ENCODE assay signal across 8 cellular contexts in genomic region chr17:6752068-6752909, GRCh38. TPM values are rescaled to one million over a fixed set of nuclear protein-coding genes. Genes with fewer than 3 reads are reported as not detected.
DNase-seq lines count a peak whose midpoint lies in the region; ATAC-seq and TF ChIP-seq lines count a peak whose summit lies in the region.

No MANE protein-coding gene starts in this region.

- no peak for ATAC-seq in activated naive CD8-positive, alpha-beta T cell treated with anti-CD3 and anti-CD28 coated beads, Interleukin-2, amount 50 U/mL, for 24 hours
- peak; percentile 68 for ATAC-seq in sciatic nerve
- no peak for ATAC-seq in GM18502 (IDR thresholded peaks at IDR 0.05; ENCODE audit: poor library complexity, unreplicated experiment)

- no peaks in the 10 kb centered on the region for H3K27me3 Mint-ChIP-seq in activated naive CD4-positive, alpha-beta T cell treated with anti-CD3 and anti-CD28 coated beads for 36 hours (ENCODE audit: low read depth)
- no peaks in the 10 kb centered on the region for H3K27me3 Mint-ChIP-seq in activated naive CD8-positive, alpha-beta T cell treated with anti-CD3 and anti-CD28 coated beads, Interleukin-2, amount 50 U/mL, for 24 hours

- peaks cover 6% of the 10 kb centered on the region for H3K36me3 Mint-ChIP-seq in activated naive CD4-positive, alpha-beta T cell treated with anti-CD3 and anti-CD28 coated beads for 36 hours (ENCODE audit: low read depth)
- H3K36me3 Mint-ChIP-seq in activated naive CD8-positive, alpha-beta T cell treated with anti-CD3 and anti-CD28 coated beads, Interleukin-2, amount 50 U/mL, for 24 hours (ENCODE audit: low read depth): peaks cover 1% of the 10 kb centered on the region

- H3K9me3 Mint-ChIP-seq in activated naive CD4-positive, alpha-beta T cell treated with anti-CD3 and anti-CD28 coated beads for 36 hours: no peaks in the 10 kb centered on the region
- no peaks in the 10 kb centered on the region for H3K9me3 Mint-ChIP-seq in activated naive CD8-positive, alpha-beta T cell treated with anti-CD3 and anti-CD28 coated beads, Interleukin-2, amount 50 U/mL, for 24 hours

- H3K36me3 ChIP-seq in right atrium auricular region: no peaks in the 10 kb centered on the region

- H3K9me3 ChIP-seq in right atrium auricular region: no peaks in the 10 kb centered on the region

- H3K4me1 Mint-ChIP-seq in activated naive CD4-positive, alpha-beta T cell treated with anti-CD3 and anti-CD28 coated beads for 36 hours (ENCODE audit: low read depth): peaks cover 43% of the 10 kb centered on the region
- peaks cover 37% of the 10 kb centered on the region for H3K4me1 Mint-ChIP-seq in activated naive CD8-positive, alpha-beta T cell treated with anti-CD3 and anti-CD28 coated beads, Interleukin-2, amount 50 U/mL, for 24 hours

- H3K27me3 ChIP-seq in right atrium auricular region: no peaks in the 10 kb centered on the region

- DNase-seq in activated naive CD4-positive, alpha-beta T cell treated with anti-CD3 and anti-CD28 coated beads for 36 hours: no peak
- no peak for DNase-seq in activated naive CD4-positive, alpha-beta T cell treated with Interleukin-2 at 50 U/mL for 16 hours
- DNase-seq in activated naive CD8-positive, alpha-beta T cell treated with anti-CD3 and anti-CD28 coated beads, Interleukin-2, amount 50 U/mL, for 24 hours: no peak
- DNase-seq in right atrium auricular region (ENCODE audit: low spot score): peak; percentile 86
- DNase-seq in sciatic nerve (ENCODE audit: low spot score): no peak
- DNase-seq in NCI-H2081 treated with DMSO at 0.1 percent for 48 hours (lab: John Stamatoyannopoulos, UW): no peak
- DNase-seq in activated effector memory CD4-positive, alpha-beta T cell treated with anti-CD3 and anti-CD28 coated beads, Interleukin-2, amount 50 U/mL, for 16 hours: no peak

- TF ChIP-seq CTCF in right atrium auricular region (IDR thresholded peaks at IDR 0.05): no peak

- H3K4me1 ChIP-seq in right atrium auricular region: peaks cover 0 to 39% of the 10 kb centered on the region in 2 donors

- peak overlapping the region; percentile 65 for H3K27ac Mint-ChIP-seq in activated naive CD4-positive, alpha-beta T cell treated with anti-CD3 and anti-CD28 coated beads for 36 hours
- peak overlapping the region; percentile 74 for H3K27ac Mint-ChIP-seq in activated naive CD8-positive, alpha-beta T cell treated with anti-CD3 and anti-CD28 coated beads, Interleukin-2, amount 50 U/mL, for 24 hours

- no peak overlapping the region for H3K4me3 Mint-ChIP-seq in activated naive CD4-positive, alpha-beta T cell treated with anti-CD3 and anti-CD28 coated beads for 36 hours
- H3K4me3 Mint-ChIP-seq in activated naive CD8-positive, alpha-beta T cell treated with anti-CD3 and anti-CD28 coated beads, Interleukin-2, amount 50 U/mL, for 24 hours: no peak overlapping the region

- CTCF ChIA-PET in activated naive CD4-positive, alpha-beta T cell treated with anti-CD3 and anti-CD28 coated beads for 36 hours (lab: Charles Lee): interaction anchor here (0.9 to 1.6 kb wide), 2 partner anchors 86 to 91 kb away, joined by 3 to 4 read pairs; no protein-coding TSS in a partner anchor

- peak overlapping the region; percentile 80 to 87 for H3K27ac ChIP-seq in right atrium auricular region

- no peak overlapping the region for H3K4me3 ChIP-seq in right atrium auricular region

- intact Hi-C loops in activated naive CD4-positive, alpha-beta T cell treated with anti-CD3 and anti-CD28 coated beads for 36 hours (cut with micrococcal nuclease): no loop called here
- intact Hi-C loops in sciatic nerve (cut with DNase I): no loop called here

RNA-seq across cellular contexts. Expression of gene XAF1, which starts 3.6 kb away (rescaled TPM):
- total RNA-seq in activated naive CD4-positive, alpha-beta T cell treated with anti-CD3 and anti-CD28 coated beads for 36 hours: 10 to 100 TPM; 15.0 to 19.0 TPM
- total RNA-seq in right atrium auricular region (10 to 100 TPM in 1 of 2 donors, 1 to 10 TPM in 1; 9.4 to 12.8 TPM), sciatic nerve (67.4 TPM)

RNA-seq across cellular contexts. Expression of gene FBXO39, which starts 23.7 kb away (rescaled TPM):
- not detected for total RNA-seq in activated naive CD4-positive, alpha-beta T cell treated with anti-CD3 and anti-CD28 coated beads for 36 hours
- total RNA-seq in right atrium auricular region (not detected), sciatic nerve (0.98 TPM)

RNA-seq across cellular contexts. Expression of gene SLC13A5, which starts 39.1 kb away (rescaled TPM):
- not detected for total RNA-seq in activated naive CD4-positive, alpha-beta T cell treated with anti-CD3 and anti-CD28 coated beads for 36 hours
- not detected for total RNA-seq in right atrium auricular region
- total RNA-seq in sciatic nerve: 0.62 TPM
